Comparison of ENCODE assay signal across 1 cellular context in the genomic region with DNA sequence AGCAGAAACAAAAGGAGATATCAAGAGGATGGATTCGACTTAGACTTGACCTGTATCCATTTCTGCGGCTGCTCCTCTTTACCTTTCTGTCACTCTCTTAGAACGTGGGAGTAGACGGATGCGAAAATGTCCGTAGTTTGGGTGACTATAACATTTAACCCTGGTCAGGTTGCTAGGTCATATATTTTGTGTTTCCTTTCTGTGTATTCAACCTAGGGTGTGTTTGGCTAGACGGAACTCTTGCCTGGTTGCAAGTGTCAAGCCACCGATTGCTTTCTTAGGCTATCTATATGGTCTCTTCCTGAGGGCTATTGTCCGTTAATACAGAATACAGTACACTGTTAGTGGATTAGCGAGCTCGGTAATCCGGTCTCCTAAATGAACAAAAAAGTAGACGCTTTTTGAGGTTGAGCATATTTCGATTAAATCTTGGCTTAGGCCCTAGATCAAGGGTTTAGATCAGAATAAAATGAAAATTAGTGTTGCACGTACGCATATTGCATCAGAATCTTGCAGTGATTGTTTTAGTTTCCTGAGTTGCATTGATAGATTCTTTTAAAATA.
TF ChIP-seq lines count a peak whose summit lies in the region.

No MANE protein-coding gene starts in this region.

TF ChIP-seq in IMR-90, 13 proteins besides CTCF, POLR2A, EP300 and RAD21:
- TF ChIP-seq RFX5 (IDR thresholded peaks at IDR 0.05; ENCODE audit: low read depth, low read length) (no peak), USF2 (IDR thresholded peaks at IDR 0.05; ENCODE audit: low read depth, low read length) (no peak), CEBPB (IDR thresholded peaks at IDR 0.05; ENCODE audit: low read depth, low read length) (peak; percentile 82)
